In the genomic region with DNA sequence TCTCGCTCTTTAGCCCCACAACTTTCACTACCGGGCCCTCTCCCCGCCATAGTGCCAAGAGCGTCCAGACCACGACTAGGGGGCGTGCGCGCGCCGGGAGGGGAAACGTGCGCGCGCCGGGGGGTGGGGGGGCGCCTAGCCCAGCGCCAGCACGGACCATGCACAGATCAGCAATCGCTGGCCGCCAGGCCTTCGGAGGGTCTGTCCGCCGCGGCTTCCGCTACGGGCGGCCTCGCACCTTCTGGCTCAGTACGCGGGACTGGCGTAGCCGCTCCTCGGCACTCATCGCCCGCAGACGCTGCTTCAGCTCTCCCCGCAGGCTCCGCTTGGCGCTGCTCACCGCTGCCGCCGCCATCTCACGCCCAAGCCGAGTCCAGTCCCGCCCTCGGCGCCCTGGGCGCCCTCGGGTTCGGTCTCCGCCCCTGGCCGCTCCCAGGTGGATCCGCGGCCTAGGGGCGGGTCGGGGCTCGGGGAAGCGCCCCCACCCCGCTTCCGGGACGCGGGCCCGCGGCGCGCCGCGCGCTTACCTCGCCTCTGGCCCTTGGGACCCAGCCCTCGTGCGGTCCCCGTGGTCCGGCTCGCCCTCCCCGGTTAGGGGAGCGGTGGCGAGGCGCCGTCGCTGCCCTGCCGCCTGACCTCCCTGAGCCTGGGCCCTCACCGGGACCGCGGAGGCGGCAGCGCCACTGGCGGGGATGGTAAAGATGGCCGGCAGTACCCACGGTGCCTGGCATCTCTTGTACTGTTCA, we compare ENCODE assay signal across 1 cellular context.
TF ChIP-seq lines count a peak whose summit lies in the region.

TSS of gene MTHFS (minus strand) at position 381 of the 746 bp plus-strand sequence. CDS start at position 355, 26 bp downstream.

TF ChIP-seq in HCT116, 20 proteins besides CTCF, POLR2A, EP300 and RAD21 (continued from another document):
- TF ChIP-seq REST (IDR thresholded peaks at IDR 0.05; ENCODE audit: low read depth) (no peak), YY1 (IDR thresholded peaks at IDR 0.05; ENCODE audit: extremely low read depth, insufficient replicate concordance, low read depth, low read length) (peak; percentile 80), ZFX (IDR thresholded peaks at IDR 0.05) (peak; percentile 88)
